1 cellular context compared by ENCODE assay signal in the genomic region with DNA sequence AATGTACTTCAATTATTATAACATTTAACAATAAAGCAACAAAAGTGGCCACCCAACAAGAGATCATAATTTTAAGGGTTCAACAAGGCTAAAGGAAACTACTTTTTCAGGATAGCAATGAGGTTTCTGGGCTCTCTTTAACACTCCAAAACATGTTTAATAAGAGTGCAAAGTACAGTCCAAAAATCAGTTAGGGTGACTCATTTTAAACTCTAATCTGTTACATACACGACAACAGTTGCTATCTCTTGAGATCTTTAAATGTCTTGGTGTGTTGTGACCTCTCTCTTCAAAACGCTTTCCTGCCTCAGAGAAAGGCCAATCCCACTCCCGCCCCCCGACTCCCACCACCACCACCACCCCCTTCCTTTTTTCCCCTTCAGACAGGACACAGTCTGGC.
A peak's percentile ranks its signal among the peaks of the same experiment; 100 is the strongest.
TF ChIP-seq lines count a peak whose summit lies in the region.

No MANE protein-coding gene starts in this region.

TF ChIP-seq in HepG2, 621 proteins besides CTCF, POLR2A, EP300 and RAD21 (continued from another document and continues in another):
- no peak for TF ChIP-seq REXO4 (CRISPR knock-in tag; IDR thresholded peaks at IDR 0.05; ENCODE audit: borderline replicate concordance)
- TF ChIP-seq PAX8 (CRISPR knock-in tag; IDR thresholded peaks at IDR 0.05; ENCODE audit: borderline replicate concordance): no peak
- TF ChIP-seq ZNF777 (CRISPR knock-in tag; IDR thresholded peaks at IDR 0.05): no peak
- TF ChIP-seq ZNF276 (CRISPR knock-in tag; IDR thresholded peaks at IDR 0.05; ENCODE audit: low read depth): no peak
- no peak for TF ChIP-seq RXRA (CRISPR knock-in tag; IDR thresholded peaks at IDR 0.05)
- TF ChIP-seq SOX5 (CRISPR knock-in tag; IDR thresholded peaks at IDR 0.05; ENCODE audit: borderline replicate concordance): no peak
- no peak for TF ChIP-seq PRPF4 (IDR thresholded peaks at IDR 0.05; ENCODE audit: low read depth, low read length, poor library complexity, severe bottlenecking)
- no peak for TF ChIP-seq DBP (CRISPR knock-in tag; IDR thresholded peaks at IDR 0.05; ENCODE audit: not compliant biosample characterization)
- no peak for TF ChIP-seq BHLHE40 (IDR thresholded peaks at IDR 0.05; ENCODE audit: low read length)
- peak; percentile 26; the same call in 1 of the 2 replicates for TF ChIP-seq LCORL (IDR thresholded peaks at IDR 0.05)
- no peak for TF ChIP-seq LCORL (CRISPR knock-in tag; IDR thresholded peaks at IDR 0.05)
- TF ChIP-seq ZNF468 (CRISPR knock-in tag; IDR thresholded peaks at IDR 0.05): no peak
- peak; percentile 14; the same call in 1 of the 2 replicates for TF ChIP-seq SAP130 (CRISPR knock-in tag; IDR thresholded peaks at IDR 0.05; ENCODE audit: low read depth)
- no peak for TF ChIP-seq NBN (conservative IDR thresholded peaks at IDR 0.05)
- TF ChIP-seq CENPX (CRISPR knock-in tag; IDR thresholded peaks at IDR 0.05): no peak
- TF ChIP-seq RARA (CRISPR knock-in tag; IDR thresholded peaks at IDR 0.05): peak; percentile 35; the same call in 1 of the 2 replicates
- no peak for TF ChIP-seq ZNF720 (CRISPR knock-in tag; IDR thresholded peaks at IDR 0.05)
- no peak for TF ChIP-seq ZNF17 (CRISPR knock-in tag; IDR thresholded peaks at IDR 0.05)
- TF ChIP-seq MXD1 (CRISPR knock-in tag; IDR thresholded peaks at IDR 0.05): no peak
- TF ChIP-seq NFATC3 (CRISPR knock-in tag; IDR thresholded peaks at IDR 0.05): no peak
- TF ChIP-seq ZNF232 (CRISPR knock-in tag; IDR thresholded peaks at IDR 0.05; ENCODE audit: borderline replicate concordance): no peak
- no peak for TF ChIP-seq SMYD3 (CRISPR knock-in tag; IDR thresholded peaks at IDR 0.05)
- no peak for TF ChIP-seq SNAPC2 (CRISPR knock-in tag; IDR thresholded peaks at IDR 0.05)
- no peak for TF ChIP-seq PCBP2 (optimal IDR thresholded peaks at IDR 0.05; ENCODE audit: low read depth, low read length, poor library complexity, severe bottlenecking)
- TF ChIP-seq ZNF547 (CRISPR knock-in tag; IDR thresholded peaks at IDR 0.05): no peak
- TF ChIP-seq, protein P1, sequence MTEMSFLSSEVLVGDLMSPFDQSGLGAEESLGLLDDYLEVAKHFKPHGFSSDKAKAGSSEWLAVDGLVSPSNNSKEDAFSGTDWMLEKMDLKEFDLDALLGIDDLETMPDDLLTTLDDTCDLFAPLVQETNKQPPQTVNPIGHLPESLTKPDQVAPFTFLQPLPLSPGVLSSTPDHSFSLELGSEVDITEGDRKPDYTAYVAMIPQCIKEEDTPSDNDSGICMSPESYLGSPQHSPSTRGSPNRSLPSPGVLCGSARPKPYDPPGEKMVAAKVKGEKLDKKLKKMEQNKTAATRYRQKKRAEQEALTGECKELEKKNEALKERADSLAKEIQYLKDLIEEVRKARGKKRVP (CRISPR knock-in tag; IDR thresholded peaks at IDR 0.05): no peak
- TF ChIP-seq PAXIP1 (CRISPR knock-in tag; conservative IDR thresholded peaks at IDR 0.05): peak; percentile 55
- TF ChIP-seq ZFP90 (CRISPR knock-in tag; IDR thresholded peaks at IDR 0.05; ENCODE audit: borderline replicate concordance): no peak
- no peak for TF ChIP-seq PHF21A (CRISPR knock-in tag; IDR thresholded peaks at IDR 0.05)
- no peak for TF ChIP-seq TGIF2 (CRISPR knock-in tag; IDR thresholded peaks at IDR 0.05)
- TF ChIP-seq ZNF660 (CRISPR knock-in tag; IDR thresholded peaks at IDR 0.05; ENCODE audit: borderline replicate concordance, low read depth): no peak
- TF ChIP-seq SMAD1 (CRISPR knock-in tag; IDR thresholded peaks at IDR 0.05; ENCODE audit: borderline replicate concordance, low read depth): no peak
- TF ChIP-seq ONECUT2 (CRISPR knock-in tag; IDR thresholded peaks at IDR 0.05): no peak
- no peak for TF ChIP-seq HNF1B (CRISPR knock-in tag; IDR thresholded peaks at IDR 0.05)
- TF ChIP-seq ZZZ3 (CRISPR knock-in tag; IDR thresholded peaks at IDR 0.05; ENCODE audit: borderline replicate concordance): no peak
- no peak for TF ChIP-seq THAP8 (CRISPR knock-in tag; IDR thresholded peaks at IDR 0.05; ENCODE audit: borderline replicate concordance)
- TF ChIP-seq, protein P2, sequence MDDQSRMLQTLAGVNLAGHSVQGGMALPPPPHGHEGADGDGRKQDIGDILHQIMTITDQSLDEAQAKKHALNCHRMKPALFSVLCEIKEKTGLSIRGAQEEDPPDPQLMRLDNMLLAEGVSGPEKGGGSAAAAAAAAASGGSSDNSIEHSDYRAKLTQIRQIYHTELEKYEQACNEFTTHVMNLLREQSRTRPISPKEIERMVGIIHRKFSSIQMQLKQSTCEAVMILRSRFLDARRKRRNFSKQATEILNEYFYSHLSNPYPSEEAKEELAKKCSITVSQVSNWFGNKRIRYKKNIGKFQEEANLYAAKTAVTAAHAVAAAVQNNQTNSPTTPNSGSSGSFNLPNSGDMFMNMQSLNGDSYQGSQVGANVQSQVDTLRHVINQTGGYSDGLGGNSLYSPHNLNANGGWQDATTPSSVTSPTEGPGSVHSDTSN (CRISPR knock-in tag; IDR thresholded peaks at IDR 0.05; ENCODE audit: borderline replicate concordance): no peak
- no peak for TF ChIP-seq IKZF4 (CRISPR knock-in tag; IDR thresholded peaks at IDR 0.05; ENCODE audit: borderline replicate concordance, low read depth, not compliant biosample characterization)
- no peak for TF ChIP-seq FOXM1 (CRISPR knock-in tag; IDR thresholded peaks at IDR 0.05)
- no peak for TF ChIP-seq ZNF770 (CRISPR knock-in tag; IDR thresholded peaks at IDR 0.05)
- TF ChIP-seq ZSCAN20 (CRISPR knock-in tag; IDR thresholded peaks at IDR 0.05; ENCODE audit: borderline replicate concordance): no peak
- TF ChIP-seq ZNF432 (CRISPR knock-in tag; IDR thresholded peaks at IDR 0.05; ENCODE audit: borderline replicate concordance): no peak
- no peak for TF ChIP-seq NFRKB (IDR thresholded peaks at IDR 0.05)
- TF ChIP-seq ZNF12 (CRISPR knock-in tag; IDR thresholded peaks at IDR 0.05): no peak
- TF ChIP-seq NR0B2 (CRISPR knock-in tag; IDR thresholded peaks at IDR 0.05): no peak
- no peak for TF ChIP-seq POGZ (CRISPR knock-in tag; IDR thresholded peaks at IDR 0.05)
- TF ChIP-seq ZNF619 (CRISPR knock-in tag; IDR thresholded peaks at IDR 0.05): no peak
- no peak for TF ChIP-seq KLF6 (CRISPR knock-in tag; IDR thresholded peaks at IDR 0.05)
- TF ChIP-seq WIZ (CRISPR knock-in tag; IDR thresholded peaks at IDR 0.05): no peak
- no peak for TF ChIP-seq AGO1 (IDR thresholded peaks at IDR 0.05; ENCODE audit: low read depth, low read length, poor library complexity, severe bottlenecking)
- no peak for TF ChIP-seq ZNF558 (CRISPR knock-in tag; IDR thresholded peaks at IDR 0.05; ENCODE audit: borderline replicate concordance)
- no peak for TF ChIP-seq RARG (CRISPR knock-in tag; IDR thresholded peaks at IDR 0.05; ENCODE audit: low read depth)
- no peak for TF ChIP-seq NFYB (CRISPR knock-in tag; IDR thresholded peaks at IDR 0.05)
- peak; percentile 19; the same call in 1 of the 2 replicates for TF ChIP-seq HNF4G (IDR thresholded peaks at IDR 0.05; ENCODE audit: borderline replicate concordance, low read depth, low read length)
- TF ChIP-seq HNF4G (CRISPR knock-in tag; IDR thresholded peaks at IDR 0.05; ENCODE audit: borderline replicate concordance, low read depth): no peak
- peak; percentile 31; the same call in 1 of the 2 replicates for TF ChIP-seq GATAD2A (CRISPR knock-in tag; IDR thresholded peaks at IDR 0.05)
- no peak for TF ChIP-seq NFIC (IDR thresholded peaks at IDR 0.05; ENCODE audit: low read length)
- TF ChIP-seq GABPA (IDR thresholded peaks at IDR 0.05; ENCODE audit: low read depth, low read length): no peak
- no peak for TF ChIP-seq GABPA (CRISPR knock-in tag; IDR thresholded peaks at IDR 0.05; ENCODE audit: low read depth)
